8 cellular contexts compared by ENCODE assay signal in genomic region chr9:71793386-71794105, GRCh38. TPM values are rescaled to one million over a fixed set of nuclear protein-coding genes. Genes with fewer than 3 reads are reported as not detected.
DNase-seq lines count a peak whose midpoint lies in the region; ATAC-seq, FAIRE-seq and TF ChIP-seq lines count a peak whose summit lies in the region.

No MANE protein-coding gene starts in this region.

- POLR2A ChIA-PET in activated CD4-positive, alpha-beta memory T cell treated with anti-CD3 and anti-CD28 coated beads for 36 hours (lab: Charles Lee) = interaction anchor here (0.7 to 2.0 kb wide), 4 partner anchors 10 to 1247 kb away, joined by 3 to 4 read pairs (median 3); no protein-coding TSS in a partner anchor
- POLR2A ChIA-PET in HepG2 (lab: Yijun Ruan, JAX) = interaction anchor here (0.8 to 1.3 kb wide), 6 partner anchors 10 to 118 kb away, joined by 3 to 8 read pairs (median 3); partner anchors contain the start of genes ABHD17B, C9orf85 and CEMIP2

- no peaks in the 10 kb centered on the region for H3K27me3 ChIP-seq in HepG2 (ENCODE audit: control insufficient read depth in 1 of 2, insufficient read depth in 2 of 2, low read length in 2 of 2)
- no peaks in the 10 kb centered on the region for H3K27me3 ChIP-seq in tibial nerve

- H3K4me1 Mint-ChIP-seq in Calu3 (ENCODE audit: low read depth, unreplicated experiment) = peaks cover 35% of the 10 kb centered on the region
- peaks cover 54% of the 10 kb centered on the region for H3K4me1 Mint-ChIP-seq in activated CD4-positive, alpha-beta memory T cell treated with anti-CD3 and anti-CD28 coated beads for 36 hours (ENCODE audit: low read depth)

- TF ChIP-seq CTCF in Calu3 (IDR thresholded peaks at IDR 0.05; ENCODE audit: unreplicated experiment) (no peak), HepG2 (CRISPR knock-in tag; IDR thresholded peaks at IDR 0.05) (no peak), tibial nerve (IDR thresholded peaks at IDR 0.05) (no peak)

- H3K9me3 ChIP-seq in HepG2 (ENCODE audit: low read length) (no peaks in the 10 kb centered on the region), tibial nerve (no peaks in the 10 kb centered on the region)

- no peak overlapping the region for H2AFZ ChIP-seq in HepG2 (ENCODE audit: low read length)

- BruUV-seq in Calu3 (replicated peaks; lab: Mats Ljungman, UMichigan) (no TSS peak), HepG2 (replicated peaks; lab: Mats Ljungman, UMichigan) (no TSS peak)

- peak overlapping the region; percentile 63 for H3K27ac Mint-ChIP-seq in Calu3 (ENCODE audit: unreplicated experiment)
- peak overlapping the region; percentile 72 for H3K27ac Mint-ChIP-seq in activated CD4-positive, alpha-beta memory T cell treated with anti-CD3 and anti-CD28 coated beads for 36 hours

- H3K9ac ChIP-seq in HepG2 (ENCODE audit: insufficient read depth, low read depth, low read length) = 0 out of 2 replicates have a peak overlapping the region, but pooled peaks have one; percentile 24

- TF ChIP-seq RAD21 in HepG2 (CRISPR knock-in tag; IDR thresholded peaks at IDR 0.05) = no peak

- H3K27me3 Mint-ChIP-seq in Calu3 (ENCODE audit: unreplicated experiment) = no peaks in the 10 kb centered on the region
- no peaks in the 10 kb centered on the region for H3K27me3 Mint-ChIP-seq in activated CD4-positive, alpha-beta memory T cell treated with anti-CD3 and anti-CD28 coated beads for 36 hours

- H3K9me3 Mint-ChIP-seq in Calu3 (ENCODE audit: low read depth, unreplicated experiment) = peaks cover 4% of the 10 kb centered on the region
- H3K9me3 Mint-ChIP-seq in activated CD4-positive, alpha-beta memory T cell treated with anti-CD3 and anti-CD28 coated beads for 36 hours = no peaks in the 10 kb centered on the region

- TF ChIP-seq POLR2A in HepG2 (IDR thresholded peaks at IDR 0.05; ENCODE audit: insufficient read depth in 1 of 2, low read depth in 2 of 2, low read length in 2 of 2) (no peak), tibial nerve (IDR thresholded peaks at IDR 0.05) (no peak)

- H3K4me1 ChIP-seq in HepG2 (ENCODE audit: insufficient read depth, low read length) = peaks cover 35% of the 10 kb centered on the region
- peaks cover 0 to 19% (median 0%) of the 10 kb centered on the region in 4 donors for H3K4me1 ChIP-seq in tibial nerve

- H3K79me2 ChIP-seq in HepG2 (ENCODE audit: insufficient read depth, low read length) = no peaks in the 10 kb centered on the region

- CTCF ChIA-PET in Calu3 (lab: Charles Lee) (interaction anchor here (0.5 to 1.2 kb wide), 4 partner anchors 10 to 235 kb away, joined by 3 to 4 read pairs (median 3); no protein-coding TSS in a partner anchor), HepG2 (lab: Yijun Ruan, JAX; ENCODE audit: low intra/inter-chr PET ratio, low total read pairs) (no interaction called here)
- CTCF ChIA-PET in activated CD4-positive, alpha-beta memory T cell treated with anti-CD3 and anti-CD28 coated beads for 36 hours (lab: Charles Lee) = interaction anchor here (0.7 to 1.7 kb wide), 7 partner anchors 10 to 231 kb away, joined by 3 to 7 read pairs (median 4); no protein-coding TSS in a partner anchor

- H3K4me3 ChIP-seq in HepG2 (replicated peaks in 1 of 3; ENCODE audit: insufficient read depth in 1 of 3, low read depth in 2 of 3, low read length in 3 of 3) = no peak overlapping the region
- no peak overlapping the region for H3K4me3 ChIP-seq in tibial nerve

- ATAC-seq in HepG2 (peak; percentile 97), GM21360 (IDR thresholded peaks at IDR 0.05; ENCODE audit: unreplicated experiment) (no peak)

- DNase-seq in Calu3 = peak; percentile 8
- DNase-seq in HCEC 1CT = peak; percentile 8
- DNase-seq in activated CD4-positive, alpha-beta memory T cell treated with anti-CD3 and anti-CD28 coated beads for 36 hours = no peak
- DNase-seq in HepG2 (ENCODE audit: low spot score) = peak; percentile 76
- no peak for DNase-seq in midbrain (lab: John Stamatoyannopoulos, UW)
- DNase-seq in NCI-H345 (lab: John Stamatoyannopoulos, UW) = no peak
- no peak for DNase-seq in tibial nerve (ENCODE audit: low spot score in 2 of 2)

- H3K4me3 Mint-ChIP-seq in Calu3 (ENCODE audit: low read depth, unreplicated experiment) = peak overlapping the region; percentile 5
- no peak overlapping the region for H3K4me3 Mint-ChIP-seq in activated CD4-positive, alpha-beta memory T cell treated with anti-CD3 and anti-CD28 coated beads for 36 hours

- H3K27ac ChIP-seq in HepG2 (ENCODE audit: extremely low read length, insufficient read depth, low read length) (peak overlapping the region; percentile 47), tibial nerve (peak overlapping the region in 1 of 4 donors; percentile 64)

- peaks cover 5% of the 10 kb centered on the region for H3K36me3 Mint-ChIP-seq in Calu3 (ENCODE audit: insufficient read depth, unreplicated experiment)
- no peaks in the 10 kb centered on the region for H3K36me3 Mint-ChIP-seq in activated CD4-positive, alpha-beta memory T cell treated with anti-CD3 and anti-CD28 coated beads for 36 hours

- intact Hi-C loops in Calu3 (cut with micrococcal nuclease; ENCODE audit: unreplicated experiment) (no loop called here), HepG2 (cut with micrococcal nuclease; ENCODE audit: unreplicated experiment) (loop anchor here (1.0 kb wide), 1 partner anchor 10 kb away; no protein-coding TSS in a partner anchor)
- intact Hi-C loops in activated CD4-positive, alpha-beta memory T cell treated with anti-CD3 and anti-CD28 coated beads for 36 hours (cut with micrococcal nuclease) = no loop called here

- 0% methylated on average over 2 of the region's 2 CpGs for WGBS in HepG2 (ENCODE audit: low lambda C conversion rate)
- 90 to 93% methylated on average over 2 of the region's 2 CpGs for WGBS in tibial nerve, 2 donors

- H3K4me2 ChIP-seq in HepG2 (ENCODE audit: low read depth, low read length) = peak overlapping the region; percentile 49

- peak; percentile 78 for FAIRE-seq in HepG2 (lab: Jason Lieb, UNC)

- in situ Hi-C loops in HepG2 (cut with HindIII; ENCODE audit: extremely low pct_ligation_motif_present, low pct_unique_long_range_greater_than_20kb) = no loop called here

- H3K36me3 ChIP-seq in HepG2 (replicated peaks in 1 of 2; ENCODE audit: control insufficient read depth in 1 of 2, insufficient read depth in 2 of 2, low read length in 2 of 2) (no peaks in the 10 kb centered on the region), tibial nerve (no peaks in the 10 kb centered on the region)

- TF ChIP-seq EP300 in HepG2 (IDR thresholded peaks at IDR 0.05; ENCODE audit: low read depth in 2 of 2, low read length in 2 of 2) (peak in 1 of 2 experiments; percentile 48; a peak in 1 of 4 replicates), HepG2 (CRISPR knock-in tag; IDR thresholded peaks at IDR 0.05; ENCODE audit: borderline replicate concordance) (no peak), tibial nerve (IDR thresholded peaks at IDR 0.05) (no peak)

- no peaks in the 10 kb centered on the region for H4K20me1 ChIP-seq in HepG2 (ENCODE audit: insufficient read depth, low read length)

TF ChIP-seq in HepG2, 621 proteins besides CTCF, POLR2A, EP300 and RAD21 (continues in another document):
- no peak for TF ChIP-seq SCMH1 (CRISPR knock-in tag; IDR thresholded peaks at IDR 0.05; ENCODE audit: borderline replicate concordance)
- 0 out of 2 replicates have a peak, but pooled peaks have one; percentile 46 for TF ChIP-seq ZNF619 (CRISPR knock-in tag; IDR thresholded peaks at IDR 0.05)
- no peak for TF ChIP-seq RORA (CRISPR knock-in tag; IDR thresholded peaks at IDR 0.05)
- no peak for TF ChIP-seq ETV5 (CRISPR knock-in tag; IDR thresholded peaks at IDR 0.05; ENCODE audit: borderline replicate concordance)
- no peak for TF ChIP-seq ZNF367 (CRISPR knock-in tag; IDR thresholded peaks at IDR 0.05; ENCODE audit: borderline replicate concordance)
- 0 out of 2 replicates have a peak, but pooled peaks have one; percentile 29 for TF ChIP-seq ZNF567 (CRISPR knock-in tag; IDR thresholded peaks at IDR 0.05; ENCODE audit: borderline replicate concordance)

RNA-seq across cellular contexts. Expression of gene CEMIP2, which starts 25.2 kb away (rescaled TPM):
- total RNA-seq in Calu3 (2022) (89.0 and 122 TPM in 2 replicates), HepG2 (2016; rRNA removed; fragmentation: Illumina TruSeq; extraction: Trizol) (52.7 and 94.3 TPM in 2 replicates), tibial nerve (100 to 1,000 TPM; 107 to 126 (median 118) TPM)
- total RNA-seq in activated CD4-positive, alpha-beta memory T cell treated with anti-CD3 and anti-CD28 coated beads for 36 hours = 10 to 100 TPM; 56.5 to 70.1 TPM
- 12.3 and 13.8 TPM in 2 replicates for total RNA-seq in HepG2 (2016; cell fraction: cytosol; rRNA removed; fragmentation: Illumina TruSeq; extraction: Trizol; ENCODE audit: low read depth)
- 49.2 and 95.9 TPM in 2 replicates for total RNA-seq in HepG2 (2016; cell fraction: insoluble cytoplasmic fraction; rRNA removed; fragmentation: Illumina TruSeq; extraction: Trizol)
- 24.9 and 26.3 TPM in 2 replicates for total RNA-seq in HepG2 (2016; cell fraction: membrane; rRNA removed; fragmentation: Illumina TruSeq; extraction: Trizol)
- total RNA-seq in HepG2 (2016; cell fraction: nucleus; rRNA removed; fragmentation: Illumina TruSeq; extraction: Trizol) = 146 and 159 TPM in 2 replicates
- polyA plus RNA-seq in HepG2 (2011; rRNA removed) = 107 and 128 TPM in 2 replicates
- 103 and 138 TPM in 2 replicates for polyA plus RNA-seq in HepG2 (2011; cell fraction: cytosol; rRNA removed)
- 160 and 195 TPM in 2 replicates for polyA plus RNA-seq in HepG2 (2011; cell fraction: nucleus; rRNA removed)
- 93.3 and 95.0 TPM in 2 replicates for polyA plus RNA-seq in HepG2 (2012)
- 3.4 and 3.5 TPM in 2 replicates for polyA plus RNA-seq in HepG2 (2016; cell fraction: cytosol; fragmentation: Illumina TruSeq; extraction: Trizol; ENCODE audit: low read depth)
- 42.2 and 43.3 TPM in 2 replicates for polyA plus RNA-seq in HepG2 (2016; cell fraction: insoluble cytoplasmic fraction; fragmentation: Illumina TruSeq; extraction: Trizol; ENCODE audit: low read depth)
- 8.1 and 10.3 TPM in 2 replicates for polyA plus RNA-seq in HepG2 (2016; cell fraction: membrane; fragmentation: Illumina TruSeq; extraction: Trizol; ENCODE audit: low read depth)
- 117 and 121 TPM in 2 replicates for polyA plus RNA-seq in HepG2 (2016; cell fraction: nucleus; fragmentation: Illumina TruSeq; extraction: Trizol; ENCODE audit: insufficient read depth, low read depth)
- 52.0 and 515 TPM in 2 replicates for polyA minus RNA-seq in HepG2 (2011; rRNA and poly(A)+ RNA removed; ENCODE audit: low replicate concordance)
- polyA minus RNA-seq in HepG2 (2011; cell fraction: cytosol; rRNA and poly(A)+ RNA removed) = 154 and 169 TPM in 2 replicates
- polyA minus RNA-seq in HepG2 (2011; cell fraction: nucleus; rRNA and poly(A)+ RNA removed) = 456 and 483 TPM in 2 replicates

Comparison
In these comparisons a context has a peak if more than half of its experiments do, and no peak if none do; other contexts are left out.
1. DNase-seq: peak in Calu3 (single experiment), HCEC 1CT (single experiment) and HepG2 (single experiment); none in activated CD4-positive, alpha-beta memory T cell treated with anti-CD3 and anti-CD28 coated beads for 36 hours (single experiment), midbrain (single experiment), NCI-H345 (single experiment) and tibial nerve (0 of 2).